In the genomic region with DNA sequence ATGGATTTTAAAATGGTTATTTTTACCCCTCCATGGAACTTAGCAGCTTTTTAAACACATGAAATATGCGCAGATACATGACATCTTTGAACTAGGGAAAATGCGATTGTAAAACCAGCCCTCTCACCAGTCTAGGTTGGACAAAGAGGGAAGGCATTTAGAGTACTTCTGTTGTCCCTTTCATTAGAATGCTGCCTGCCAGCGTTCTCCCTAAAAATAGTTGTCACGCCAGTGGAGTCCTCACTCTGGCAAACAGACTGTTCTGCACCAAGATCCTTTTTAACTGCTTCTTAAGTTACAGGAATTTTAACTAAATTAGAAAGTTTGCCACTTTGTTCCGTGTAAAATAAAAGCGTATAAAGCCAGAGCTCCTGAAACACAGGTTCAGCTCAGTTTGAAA, we compare ENCODE assay signal across 18 cellular contexts.
DNase-seq lines count a peak whose midpoint lies in the region; ATAC-seq and TF ChIP-seq lines count a peak whose summit lies in the region.
"Had no signal": no experiment of that assay in that cellular context is flagged by ENCODE, and none has a peak within 500 bp of the region (broad histone marks: within the 10 kb centered on the region; RNA-seq: fewer than 3 reads in every experiment).

No MANE protein-coding gene starts in this region.

- H3K9me3 ChIP-seq in thyroid gland (no peaks in the 10 kb centered on the region), prostate gland (no peaks in the 10 kb centered on the region)

- H3K4me1 ChIP-seq in thyroid gland (peaks cover 9 to 18% of the 10 kb centered on the region in 2 donors), prostate gland (replicated peaks) (no peaks in the 10 kb centered on the region)

- H3K36me3 ChIP-seq in thyroid gland (no peaks in the 10 kb centered on the region), prostate gland (no peaks in the 10 kb centered on the region)

- no peak overlapping the region for H3K4me3 ChIP-seq in thyroid gland (replicated peaks in 1 of 3)
- H3K4me3 ChIP-seq in prostate gland = no peak overlapping the region
- H3K4me3 ChIP-seq: PC-9 had no signal

- TF ChIP-seq POLR2A in thyroid gland (IDR thresholded peaks at IDR 0.05) (no peak), prostate gland (IDR thresholded peaks at IDR 0.05) (no peak)

- TF ChIP-seq CTCF in thyroid gland (IDR thresholded peaks at IDR 0.05) (no peak), prostate gland (IDR thresholded peaks at IDR 0.05) (no peak)

- no peak for DNase-seq in activated naive CD8-positive, alpha-beta T cell treated with anti-CD3 and anti-CD28 coated beads, Interleukin-2, amount 50 U/mL, for 24 hours
- no peak for DNase-seq in activated naive CD8-positive, alpha-beta T cell treated with anti-CD3 and anti-CD28 coated beads for 36 hours
- DNase-seq in globus pallidus (ENCODE audit: low spot score) (peak; percentile 35), pons (ENCODE audit: low spot score) (peak; percentile 46), thyroid gland (peak; percentile 64 to 71), T1000 (lab: John Stamatoyannopoulos, UW) (no peak), NOMO-1 (lab: John Stamatoyannopoulos, UW; ENCODE audit: unreplicated experiment in 2 of 2) (no peak), prostate gland (ENCODE audit: low spot score) (no peak)
- DNase-seq: DMS79 treated with DMSO at 0.1 percent for 48 hours, Kasumi-1, NCI-H2029, NCI-H2171, NCI-H748 treated with DMSO at 0.1 percent for 48 hours, PC-9 had no signal

- H3K27me3 ChIP-seq in thyroid gland (no peaks in the 10 kb centered on the region), prostate gland (replicated peaks; ENCODE audit: insufficient read depth) (no peaks in the 10 kb centered on the region)

- peak overlapping the region; percentile 5 for H3K27ac Mint-ChIP-seq in activated naive CD8-positive, alpha-beta T cell treated with anti-CD3 and anti-CD28 coated beads, Interleukin-2, amount 50 U/mL, for 24 hours
- H3K27ac Mint-ChIP-seq in activated naive CD8-positive, alpha-beta T cell treated with anti-CD3 and anti-CD28 coated beads for 36 hours = no peak overlapping the region

- H3K27ac ChIP-seq in thyroid gland = peak overlapping the region; percentile 36 to 79 (median 61)
- no peak overlapping the region for H3K27ac ChIP-seq in prostate gland
- H3K27ac ChIP-seq: 22Rv1, HL-60, PC-9 had no signal

- ATAC-seq in activated naive CD8-positive, alpha-beta T cell treated with anti-CD3 and anti-CD28 coated beads, Interleukin-2, amount 50 U/mL, for 24 hours = no peak
- ATAC-seq: HCT116 had no signal

- WGBS in thyroid gland, 2 donors = 41 to 44% methylated on average over 6 of the region's 6 CpGs
- 25% methylated on average over 6 of the region's 6 CpGs for WGBS in prostate gland

- H3K27me3 Mint-ChIP-seq in activated naive CD8-positive, alpha-beta T cell treated with anti-CD3 and anti-CD28 coated beads, Interleukin-2, amount 50 U/mL, for 24 hours = peaks cover 39% of the 10 kb centered on the region
- peaks cover 18% of the 10 kb centered on the region for H3K27me3 Mint-ChIP-seq in activated naive CD8-positive, alpha-beta T cell treated with anti-CD3 and anti-CD28 coated beads for 36 hours

- no peaks in the 10 kb centered on the region for H3K9me3 Mint-ChIP-seq in activated naive CD8-positive, alpha-beta T cell treated with anti-CD3 and anti-CD28 coated beads, Interleukin-2, amount 50 U/mL, for 24 hours
- no peaks in the 10 kb centered on the region for H3K9me3 Mint-ChIP-seq in activated naive CD8-positive, alpha-beta T cell treated with anti-CD3 and anti-CD28 coated beads for 36 hours

- no peaks in the 10 kb centered on the region for H3K4me1 Mint-ChIP-seq in activated naive CD8-positive, alpha-beta T cell treated with anti-CD3 and anti-CD28 coated beads, Interleukin-2, amount 50 U/mL, for 24 hours
- H3K4me1 Mint-ChIP-seq in activated naive CD8-positive, alpha-beta T cell treated with anti-CD3 and anti-CD28 coated beads for 36 hours = no peaks in the 10 kb centered on the region
- H3K4me1 Mint-ChIP-seq: IgD-negative memory B cell had no signal

- H3K4me3 Mint-ChIP-seq in activated naive CD8-positive, alpha-beta T cell treated with anti-CD3 and anti-CD28 coated beads, Interleukin-2, amount 50 U/mL, for 24 hours = no peak overlapping the region
- no peak overlapping the region for H3K4me3 Mint-ChIP-seq in activated naive CD8-positive, alpha-beta T cell treated with anti-CD3 and anti-CD28 coated beads for 36 hours
- H3K4me3 Mint-ChIP-seq: IgD-negative memory B cell had no signal

- intact Hi-C loops in thyroid gland (cut with DNase I) = no loop called here
- intact Hi-C loops in prostate gland (cut with DNase I) = no loop called here

- H3K36me3 Mint-ChIP-seq in activated naive CD8-positive, alpha-beta T cell treated with anti-CD3 and anti-CD28 coated beads, Interleukin-2, amount 50 U/mL, for 24 hours (ENCODE audit: low read depth) = no peaks in the 10 kb centered on the region
- H3K36me3 Mint-ChIP-seq in activated naive CD8-positive, alpha-beta T cell treated with anti-CD3 and anti-CD28 coated beads for 36 hours = no peaks in the 10 kb centered on the region
- H3K36me3 Mint-ChIP-seq: IgD-negative memory B cell had no signal

Comparison
In these comparisons a context has a peak if more than half of its experiments do, and no peak if none do; other contexts are left out.
1. DNase-seq: peak in globus pallidus (single experiment), pons (single experiment) and thyroid gland (2 of 2); none in activated naive CD8-positive, alpha-beta T cell treated with anti-CD3 and anti-CD28 coated beads, Interleukin-2, amount 50 U/mL, for 24 hours (single experiment), activated naive CD8-positive, alpha-beta T cell treated with anti-CD3 and anti-CD28 coated beads for 36 hours (single experiment), T1000 (single experiment), NOMO-1 (0 of 2) and prostate gland (single experiment).
2. H3K27ac ChIP-seq: peak in thyroid gland (3 of 3); none in prostate gland (0 of 2).